In genomic region chr14:54509546-54510501, GRCh38 we compare ENCODE assay signal across 8 cellular contexts. TPM values are rescaled to one million over a fixed set of nuclear protein-coding genes. Genes with fewer than 3 reads are reported as not detected.
A peak's percentile ranks its signal among the peaks of the same experiment; 100 is the strongest.
DNase-seq lines count a peak whose midpoint lies in the region; FAIRE-seq and TF ChIP-seq lines count a peak whose summit lies in the region.

CGRRF1 (plus strand) TSS chr14:54509906; CDS start chr14:54509960, 54 bp downstream.

- H3K27ac Mint-ChIP-seq in HFFc6, result peak within 1 kb of the TSS; percentile 86
- H3K27ac Mint-ChIP-seq in activated naive CD4-positive, alpha-beta T cell treated with anti-CD3 and anti-CD28 coated beads for 36 hours, result peak within 1 kb of the TSS; percentile 52

- H3K27me3 Mint-ChIP-seq in HFFc6 (ENCODE audit: insufficient read depth), result peaks cover 4% of the 10 kb centered on the region; the same call in 1 of the 2 replicates
- no peaks in the 10 kb centered on the region for H3K27me3 Mint-ChIP-seq in activated naive CD4-positive, alpha-beta T cell treated with anti-CD3 and anti-CD28 coated beads for 36 hours (ENCODE audit: low read depth)

- H3K4me3 Mint-ChIP-seq in HFFc6, result peak within 1 kb of the TSS; percentile 96
- peak within 1 kb of the TSS; percentile 86 for H3K4me3 Mint-ChIP-seq in activated naive CD4-positive, alpha-beta T cell treated with anti-CD3 and anti-CD28 coated beads for 36 hours

- peaks cover 36% of the 10 kb centered on the region for H3K4me1 Mint-ChIP-seq in HFFc6 (ENCODE audit: low read depth)
- peaks cover 41% of the 10 kb centered on the region for H3K4me1 Mint-ChIP-seq in activated naive CD4-positive, alpha-beta T cell treated with anti-CD3 and anti-CD28 coated beads for 36 hours (ENCODE audit: low read depth)

- CTCF ChIA-PET in activated naive CD4-positive, alpha-beta T cell treated with anti-CD3 and anti-CD28 coated beads for 36 hours (lab: Charles Lee), result interaction anchor here (0.6 to 2.2 kb wide), 8 partner anchors 9 to 263 kb away, joined by 3 to 13 read pairs (median 3); partner anchors contain the start of gene GMFB

- DNase-seq in HFFc6 (peak; percentile 98), NAMALWA (ENCODE audit: low spot score) (peak; percentile 91), SK-N-DZ (ENCODE audit: low spot score) (peak; percentile 95), frontal cortex (ENCODE audit: low spot score in 2 of 2) (peak; percentile 89 to 95), non-pigmented ciliary epithelial cell (ENCODE audit: low read depth) (peak; percentile 93), superior temporal gyrus (ENCODE audit: extremely low spot score) (peak; percentile 98)
- peak; percentile 98 for DNase-seq in activated naive CD4-positive, alpha-beta T cell treated with anti-CD3 and anti-CD28 coated beads for 36 hours

- intact Hi-C loops in activated naive CD4-positive, alpha-beta T cell treated with anti-CD3 and anti-CD28 coated beads for 36 hours (cut with micrococcal nuclease), result loop anchor here (1.0 to 10.0 kb wide), 9 partner anchors 21 to 1358 kb away; partner anchors contain the start of genes CNIH1, DDHD1, FBXO34 and GCH1

- peak; percentile 95 for TF ChIP-seq CTCF in HFFc6 (IDR thresholded peaks at IDR 0.05)

- peak within 1 kb of the TSS; percentile 97 for H3K4me3 ChIP-seq in GM08714 (ENCODE audit: low read length)

- FAIRE-seq in frontal cortex (lab: Jason Lieb, UNC), result no peak

- no peaks in the 10 kb centered on the region for H3K9me3 Mint-ChIP-seq in HFFc6
- H3K9me3 Mint-ChIP-seq in activated naive CD4-positive, alpha-beta T cell treated with anti-CD3 and anti-CD28 coated beads for 36 hours, result peaks cover 2% of the 10 kb centered on the region

- H3K36me3 Mint-ChIP-seq in HFFc6 (ENCODE audit: low read depth), result peaks cover 9% of the 10 kb centered on the region; the same call in 1 of the 2 replicates
- peaks cover 16% of the 10 kb centered on the region for H3K36me3 Mint-ChIP-seq in activated naive CD4-positive, alpha-beta T cell treated with anti-CD3 and anti-CD28 coated beads for 36 hours (ENCODE audit: low read depth)

RNA-seq across cellular contexts. Expression of gene CGRRF1, which starts in this region (rescaled TPM):
- total RNA-seq in HFFc6 (2021; fragmentation: NEBNext Ultra II Directional; extraction: Animal tissue kit (Norgen Biotek cat#: 25700)), result 10 to 100 TPM; 11.3 to 13.1 (median 12.1) TPM
- 15.2 and 17.8 TPM in 2 replicates for polyA plus RNA-seq in SK-N-DZ (2014; cell fraction: cytosol; rRNA removed)
- polyA plus RNA-seq in SK-N-DZ (2014; cell fraction: nucleus; rRNA removed), result 16.3 and 23.9 TPM in 2 replicates
- 1 to 10 TPM; 9.2 to 9.7 TPM for total RNA-seq in activated naive CD4-positive, alpha-beta T cell treated with anti-CD3 and anti-CD28 coated beads for 36 hours
- 19.6 TPM for total RNA-seq in frontal cortex

Comparison
In these comparisons a context has a peak if more than half of its experiments do, and no peak if none do; other contexts are left out.
1. Peak in every context shown above with its lines: DNase-seq and H3K4me3 ChIP-seq.